8 cellular contexts compared by ENCODE assay signal in the genomic region with DNA sequence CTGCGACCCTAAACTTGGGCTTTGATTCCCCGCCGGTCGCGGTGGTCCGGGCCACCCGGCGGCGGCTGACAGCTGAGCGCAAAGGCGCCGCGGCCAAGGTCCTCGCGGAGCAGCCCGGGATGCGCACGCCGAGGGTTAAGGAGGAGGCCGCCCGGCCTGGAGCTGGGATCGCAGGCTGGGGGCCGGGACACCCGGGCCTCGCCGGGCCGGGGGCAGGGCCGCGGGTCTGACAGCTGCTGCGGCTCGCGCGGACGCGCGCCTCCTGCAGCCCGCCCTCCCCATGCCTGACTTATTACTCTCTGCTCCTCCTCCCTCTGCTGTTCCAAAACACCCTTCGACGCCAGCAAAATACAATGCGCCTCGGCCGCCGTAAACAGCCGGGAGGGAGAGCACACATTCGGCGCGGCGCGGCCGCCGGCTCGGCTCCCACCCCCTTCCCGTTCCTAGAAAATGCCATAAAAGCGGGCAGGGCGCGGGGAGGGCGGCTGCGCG. TPM values are rescaled to one million over a fixed set of nuclear protein-coding genes. Genes with fewer than 3 reads are reported as not detected.
DNase-seq lines count a peak whose midpoint lies in the region; ATAC-seq and TF ChIP-seq lines count a peak whose summit lies in the region.

No MANE protein-coding gene starts in this region.

- in situ Hi-C loops in IMR-90 (cut with MboI; ENCODE audit: low sequenced_read_pairs), result loop anchor here (5.0 to 10.0 kb wide), 2 partner anchors 91 to 201 kb away; no protein-coding TSS in a partner anchor

- H3K36me3 ChIP-seq in IMR-90 (ENCODE audit: control insufficient read depth, insufficient read depth, low read length) (no peaks in the 10 kb centered on the region), SU-DHL-6 (ENCODE audit: low read length) (no peaks in the 10 kb centered on the region; the same call in 1 of the 2 replicates), uterus (no peaks in the 10 kb centered on the region)

- POLR2A ChIA-PET in IMR-90 (lab: Charles Lee; ENCODE audit: unreplicated experiment), result no interaction called here

- no TSS peak for BruUV-seq in IMR-90 (replicated peaks; lab: Mats Ljungman, UMichigan)

- no peak overlapping the region; the same call in 1 of the 2 replicates for H3K14ac ChIP-seq in IMR-90 (replicated peaks; ENCODE audit: low read depth, low read length)

- no peak overlapping the region for H4K91ac ChIP-seq in IMR-90 (ENCODE audit: insufficient read depth, low read depth, low read length)

- peak overlapping the region; percentile 72; the same call in 1 of the 2 replicates for H3K23ac ChIP-seq in IMR-90 (ENCODE audit: low read depth, low read length)

- TF ChIP-seq CTCF in IMR-90 (conservative IDR thresholded peaks at IDR 0.05; ENCODE audit: low read depth, low read length) (0 out of 2 replicates have a peak, but pooled peaks have one; percentile 24), SU-DHL-6 (IDR thresholded peaks at IDR 0.05; ENCODE audit: insufficient read depth, low read length, poor library complexity, severe bottlenecking) (no peak), uterus (IDR thresholded peaks at IDR 0.05) (peak in 1 of 4 experiments; percentile 32)

- intact Hi-C loops in IMR-90 (cut with micrococcal nuclease), result loop anchor here (1.0 to 5.0 kb wide), 8 partner anchors 73 to 355 kb away; no protein-coding TSS in a partner anchor
- intact Hi-C loops in left cardiac atrium (cut with DNase I), result loop anchor here (10.0 kb wide), 2 partner anchors 89 to 321 kb away; no protein-coding TSS in a partner anchor
- intact Hi-C loops in uterus (cut with DNase I; ENCODE audit: low total_unique reads), result no loop called here

- no peak overlapping the region for H2BK120ac ChIP-seq in IMR-90 (ENCODE audit: low read depth, low read length)

- H3K18ac ChIP-seq in IMR-90 (ENCODE audit: low read depth, low read length), result no peak overlapping the region

- H3K9ac ChIP-seq in IMR-90 (ENCODE audit: low read depth, low read length), result peak overlapping the region; percentile 25; the same call in 1 of the 2 replicates
- peak overlapping the region; percentile 73 for H3K9ac ChIP-seq in SU-DHL-6 (ENCODE audit: low read length)

- H2AK5ac ChIP-seq in IMR-90 (ENCODE audit: low read depth, low read length), result no peak overlapping the region

- dilution Hi-C loops in IMR-90 (cut with HindIII; ENCODE audit: low sequenced_read_pairs, unreplicated experiment), result no loop called here

- no peak overlapping the region for H4K5ac ChIP-seq in IMR-90 (ENCODE audit: low read depth, low read length)

- H3K79me1 ChIP-seq in IMR-90 (ENCODE audit: low read depth in 1 of 2, low read length in 2 of 2), result no peaks in the 10 kb centered on the region

- DNase-seq in AG08395 (ENCODE audit: low spot score) (peak; percentile 36), IMR-90 (peak; percentile 68), amniotic epithelial cell (ENCODE audit: low read depth) (peak; percentile 68), left cardiac atrium (peak; percentile 75), pons (ENCODE audit: low spot score) (peak; percentile 69), uterus (peak; percentile 76 to 85)

- no peaks in the 10 kb centered on the region for H3K9me2 ChIP-seq in SU-DHL-6 (replicated peaks; ENCODE audit: insufficient read depth, low read length)

- no peak overlapping the region for H4K8ac ChIP-seq in IMR-90 (ENCODE audit: low read depth in 2 of 2, low read length in 2 of 2)

- peak; percentile 45 for ATAC-seq in GM19372 (IDR thresholded peaks at IDR 0.05; ENCODE audit: low read depth, unreplicated experiment)
- peak; percentile 65 for ATAC-seq in IMR-90 (ENCODE audit: low read depth)
- peak; percentile 84 to 88 for ATAC-seq in left cardiac atrium

- H3K27me3 ChIP-seq in IMR-90 (ENCODE audit: control insufficient read depth, insufficient read depth, low read length), result peaks cover 19% of the 10 kb centered on the region
- H3K27me3 ChIP-seq in SU-DHL-6 (ENCODE audit: low read length), result no peaks in the 10 kb centered on the region
- no peaks in the 10 kb centered on the region for H3K27me3 ChIP-seq in uterus

- peaks cover 28% of the 10 kb centered on the region; the same call in 1 of the 2 replicates for H3K79me2 ChIP-seq in SU-DHL-6 (ENCODE audit: insufficient read depth, low read length)

- no peak overlapping the region for H2BK20ac ChIP-seq in IMR-90 (ENCODE audit: low read depth, low read length)

- no peak overlapping the region; the same call in 1 of the 2 replicates for H3K27ac ChIP-seq in IMR-90 (ENCODE audit: insufficient read depth, low read length)
- peak overlapping the region; percentile 67 for H3K27ac ChIP-seq in SU-DHL-6 (ENCODE audit: low read depth, low read length)
- H3K27ac ChIP-seq in uterus, result peak overlapping the region; percentile 95 to 99

- peak overlapping the region; percentile 7; the same call in 1 of the 2 replicates for H3K4ac ChIP-seq in IMR-90 (ENCODE audit: low read depth, low read length)

- peak; percentile 10; the same call in 1 of the 2 replicates for TF ChIP-seq RAD21 in IMR-90 (IDR thresholded peaks at IDR 0.05; ENCODE audit: low read length)

- CTCF ChIA-PET in IMR-90 (lab: Yijun Ruan, JAX), result interaction anchor here (0.6 to 1.7 kb wide), 5 partner anchors 23 to 355 kb away, joined by 3 to 4 read pairs (median 3); no protein-coding TSS in a partner anchor

- H3K56ac ChIP-seq in IMR-90 (ENCODE audit: extremely low read depth, insufficient read depth, low read length), result no peak overlapping the region

- H4K20me1 ChIP-seq in IMR-90 (ENCODE audit: insufficient read depth, low read length) (no peaks in the 10 kb centered on the region; the same call in 1 of the 2 replicates), SU-DHL-6 (ENCODE audit: low read depth, low read length) (no peaks in the 10 kb centered on the region)

- no peak overlapping the region for H2BK5ac ChIP-seq in IMR-90 (ENCODE audit: low read depth, low read length, poor library complexity, severe bottlenecking)

- peak overlapping the region; percentile 47 for H2AK9ac ChIP-seq in IMR-90 (replicated peaks; ENCODE audit: low read depth, low read length, poor library complexity)

- H3K4me3 ChIP-seq in IMR-90 (ENCODE audit: insufficient read depth, low read depth, low read length) (peak overlapping the region; percentile 56), SU-DHL-6 (ENCODE audit: insufficient read depth, low read length, poor library complexity, severe bottlenecking) (peak overlapping the region; percentile 69), uterus (peak overlapping the region; percentile 56 to 97)

- H3F3A ChIP-seq in SU-DHL-6 (ENCODE audit: insufficient read depth), result peaks cover 17% of the 10 kb centered on the region

- H3K4me2 ChIP-seq in IMR-90 (ENCODE audit: low read depth, low read length) (peak overlapping the region; percentile 91), SU-DHL-6 (ENCODE audit: low read depth, low read length, poor library complexity, severe bottlenecking) (peak overlapping the region; percentile 90)

- 1% methylated on average over 18 of the region's 59 CpGs; no CpG with 5 or more reads in 1 of the 2 experiments for WGBS in IMR-90 (ENCODE audit: extremely low coverage in 2 of 2, insufficient read length in 1 of 2), 2 experiments

- H3K9me3 ChIP-seq in IMR-90 (ENCODE audit: control insufficient read depth, insufficient read depth, low read length) (no peaks in the 10 kb centered on the region), SU-DHL-6 (ENCODE audit: insufficient read depth, low read length) (no peaks in the 10 kb centered on the region), uterus (no peaks in the 10 kb centered on the region)

- H3K9me1 ChIP-seq in IMR-90 (ENCODE audit: insufficient read depth, low read length), result no peaks in the 10 kb centered on the region

- H2AFZ ChIP-seq in IMR-90 (replicated peaks; ENCODE audit: low read length, poor library complexity), result peak overlapping the region; percentile 92
- peak overlapping the region; percentile 3 for H2AFZ ChIP-seq in SU-DHL-6 (ENCODE audit: low read depth, low read length, severe bottlenecking)

- no peaks in the 10 kb centered on the region; the same call in 1 of the 2 replicates for H3K4me1 ChIP-seq in IMR-90 (ENCODE audit: control insufficient read depth, insufficient read depth, low read length)
- H3K4me1 ChIP-seq in uterus, result no peaks in the 10 kb centered on the region

- no peak overlapping the region for H2BK15ac ChIP-seq in IMR-90 (ENCODE audit: low read depth, low read length)

- TF ChIP-seq POLR2A in IMR-90 (IDR thresholded peaks at IDR 0.05; ENCODE audit: low read depth, low read length) (no peak), uterus (IDR thresholded peaks at IDR 0.05) (peak; percentile 44 to 70)

TF ChIP-seq in IMR-90, 13 proteins besides CTCF, POLR2A, EP300 and RAD21 (continues in another document):
- TF ChIP-seq CHD1 (IDR thresholded peaks at IDR 0.05; ENCODE audit: low read depth, low read length), result no peak
- TF ChIP-seq, protein P1, sequence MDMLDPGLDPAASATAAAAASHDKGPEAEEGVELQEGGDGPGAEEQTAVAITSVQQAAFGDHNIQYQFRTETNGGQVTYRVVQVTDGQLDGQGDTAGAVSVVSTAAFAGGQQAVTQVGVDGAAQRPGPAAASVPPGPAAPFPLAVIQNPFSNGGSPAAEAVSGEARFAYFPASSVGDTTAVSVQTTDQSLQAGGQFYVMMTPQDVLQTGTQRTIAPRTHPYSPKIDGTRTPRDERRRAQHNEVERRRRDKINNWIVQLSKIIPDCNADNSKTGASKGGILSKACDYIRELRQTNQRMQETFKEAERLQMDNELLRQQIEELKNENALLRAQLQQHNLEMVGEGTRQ (IDR thresholded peaks at IDR 0.05; ENCODE audit: low read depth, low read length), result no peak
- no peak for TF ChIP-seq MXI1 (IDR thresholded peaks at IDR 0.05; ENCODE audit: borderline replicate concordance, low read depth, low read length)
- no peak for TF ChIP-seq FOS (IDR thresholded peaks at IDR 0.05; ENCODE audit: low read depth, low read length)
- no peak for TF ChIP-seq SMC3 (IDR thresholded peaks at IDR 0.05; ENCODE audit: low read depth, low read length)
- no peak for TF ChIP-seq RFX5 (IDR thresholded peaks at IDR 0.05; ENCODE audit: low read depth, low read length)
- no peak for TF ChIP-seq RCOR1 (IDR thresholded peaks at IDR 0.05; ENCODE audit: insufficient replicate concordance, low read length)
- no peak for TF ChIP-seq NFE2L2 (IDR thresholded peaks at IDR 0.05; ENCODE audit: low read depth, low read length)
- no peak for TF ChIP-seq BHLHE40 (IDR thresholded peaks at IDR 0.05; ENCODE audit: low read depth, low read length)
- TF ChIP-seq MAZ (IDR thresholded peaks at IDR 0.05; ENCODE audit: borderline replicate concordance, low read depth, low read length), result no peak; the same call in 1 of the 2 replicates

RNA-seq across cellular contexts. Expression of gene BACH2, which starts 0.7 kb away (rescaled TPM):
- total RNA-seq in IMR-90 (2012; rRNA removed), result 1.1 and 1.3 TPM in 2 replicates
- polyA plus RNA-seq in IMR-90 (2012; rRNA removed), result 0.87 and 1.4 TPM in 2 replicates
- 0.68 and 1.0 TPM in 2 replicates for polyA plus RNA-seq in IMR-90 (2012; cell fraction: cytosol; rRNA removed)
- polyA plus RNA-seq in IMR-90 (2012; cell fraction: nucleus; rRNA removed; ENCODE audit: low replicate concordance), result 0.66 and 1.2 TPM in 2 replicates
- total RNA-seq in left cardiac atrium, result 1 to 10 TPM; 2.0 to 2.5 TPM
- 10 to 100 TPM in 2 of 4 donors, 1 to 10 TPM in 2; 1.3 to 15.0 (median 9.7) TPM for total RNA-seq in uterus
